20 cellular contexts compared by ENCODE assay signal in the genomic region with DNA sequence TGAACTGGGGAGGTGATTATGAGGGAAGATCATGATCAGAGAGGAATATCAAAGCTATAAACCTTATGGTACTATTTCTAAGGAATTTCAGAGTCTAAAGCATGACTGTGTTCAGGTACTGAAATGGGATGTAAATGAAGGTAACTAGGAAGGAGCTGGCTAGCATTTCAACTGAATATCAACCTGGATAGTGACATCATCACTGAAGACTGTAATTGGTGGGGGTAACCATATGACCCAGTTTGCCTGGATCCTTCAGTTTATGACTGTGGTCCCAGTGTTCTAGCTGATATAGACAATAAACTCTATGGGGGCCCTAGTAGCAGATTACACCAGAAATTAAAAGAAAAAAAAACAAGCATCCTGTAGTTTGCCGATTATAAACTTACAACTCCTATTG.
A peak's percentile ranks its signal among the peaks of the same experiment; 100 is the strongest.
DNase-seq lines count a peak whose midpoint lies in the region; FAIRE-seq and TF ChIP-seq lines count a peak whose summit lies in the region.
"Had no signal": no experiment of that assay in that cellular context is flagged by ENCODE, and none has a peak within 500 bp of the region (broad histone marks: within the 10 kb centered on the region; RNA-seq: fewer than 3 reads in every experiment).

No MANE protein-coding gene starts in this region.

- in situ Hi-C loops in mammary epithelial cell (cut with MboI; ENCODE audit: low sequenced_read_pairs in 2 of 2): no loop called here

- H3K27ac ChIP-seq in mammary epithelial cell (ENCODE audit: insufficient read depth, low read depth, low read length) (no peak overlapping the region), breast epithelium (no peak overlapping the region), HEK293 (ENCODE audit: extremely low read depth, low read depth, low read length) (no peak overlapping the region), endothelial cell of umbilical vein (ENCODE audit: insufficient read depth, low read depth, low read length) (no peak overlapping the region), prostate gland (no peak overlapping the region)
- H3K27ac ChIP-seq: 22Rv1, A549, BLaER1, HL-60 had no signal

- dilution Hi-C loops in mammary epithelial cell (cut with HindIII; ENCODE audit: low sequenced_read_pairs): no loop called here
- dilution Hi-C loops in endothelial cell of umbilical vein (cut with MboI; ENCODE audit: extremely low pct_ligation_motif_present, low sequenced_read_pairs): no loop called here

- peak overlapping the region; percentile 18 for H3K27ac Mint-ChIP-seq in progenitor cell of endocrine pancreas
- H3K27ac Mint-ChIP-seq: CD4-positive, alpha-beta memory T cell; IgD-negative memory B cell had no signal

- H3K4me3 Mint-ChIP-seq in progenitor cell of endocrine pancreas (ENCODE audit: low read depth): no peak overlapping the region
- H3K4me3 Mint-ChIP-seq: CD14-positive monocyte; CD4-positive, alpha-beta memory T cell; H9; IgD-negative memory B cell had no signal

- 100% methylated on average over 1 of the region's 1 CpG for WGBS in mammary epithelial cell (ENCODE audit: low coverage, missing lambda C conversion rate)
- 100% methylated on average over 1 of the region's 1 CpG for WGBS in prostate gland

- H3K4me3 ChIP-seq in mammary epithelial cell (replicated peaks in 1 of 3; ENCODE audit: insufficient read depth in 1 of 3, low read depth in 2 of 3, low read length in 3 of 3) (no peak overlapping the region), breast epithelium (no peak overlapping the region), HEK293 (ENCODE audit: low read depth, low read length) (no peak overlapping the region), endothelial cell of umbilical vein (replicated peaks in 1 of 3; ENCODE audit: insufficient read depth in 1 of 3, low read depth in 1 of 3, low read length in 3 of 3) (no peak overlapping the region), prostate gland (no peak overlapping the region)
- H3K4me3 ChIP-seq: A549, BLaER1 had no signal

- H3K9ac ChIP-seq in mammary epithelial cell (ENCODE audit: insufficient read depth, low read length) (no peak overlapping the region), endothelial cell of umbilical vein (replicated peaks; ENCODE audit: extremely low read depth, insufficient read depth, low read length) (no peak overlapping the region)
- H3K9ac ChIP-seq: BLaER1 had no signal

- POLR2A ChIA-PET in HEK293 (lab: Yijun Ruan, JAX): no interaction called here
- POLR2A ChIA-PET in endothelial cell of umbilical vein (lab: Charles Lee): no interaction called here

- BruUV-seq in mammary epithelial cell (replicated peaks; lab: Mats Ljungman, UMichigan) (TSS peak; percentile 1), endothelial cell of umbilical vein (replicated peaks; lab: Mats Ljungman, UMichigan) (TSS peak; percentile 1)

- peaks cover 13% of the 10 kb centered on the region for H3K4me1 Mint-ChIP-seq in progenitor cell of endocrine pancreas (ENCODE audit: low read depth)
- H3K4me1 Mint-ChIP-seq: CD14-positive monocyte had no signal

- H3K79me2 ChIP-seq in mammary epithelial cell (ENCODE audit: insufficient read depth, low read length) (peaks cover 76% of the 10 kb centered on the region), endothelial cell of umbilical vein (ENCODE audit: control insufficient read depth, insufficient read depth, low read length) (peaks cover 65% of the 10 kb centered on the region)

- no peaks in the 10 kb centered on the region for H4K20me1 ChIP-seq in mammary epithelial cell (ENCODE audit: insufficient read depth, low read length)
- H4K20me1 ChIP-seq in endothelial cell of umbilical vein (replicated peaks; ENCODE audit: control insufficient read depth, extremely low read depth, insufficient read depth, low read length): peaks cover 6% of the 10 kb centered on the region

- H3K9me1 ChIP-seq in endothelial cell of umbilical vein (replicated peaks; ENCODE audit: control insufficient read depth, extremely low read depth, insufficient read depth, low read length): no peaks in the 10 kb centered on the region

- H3K4me2 ChIP-seq in mammary epithelial cell (ENCODE audit: insufficient read depth, low read depth, low read length) (no peak overlapping the region), endothelial cell of umbilical vein (ENCODE audit: insufficient read depth, low read length) (no peak overlapping the region)
- H3K4me2 ChIP-seq: A549, BLaER1 had no signal

- H3K36me3 ChIP-seq in mammary epithelial cell (ENCODE audit: insufficient read depth, low read length): peaks cover 36% of the 10 kb centered on the region
- no peaks in the 10 kb centered on the region for H3K36me3 ChIP-seq in breast epithelium
- H3K36me3 ChIP-seq in HEK293 (ENCODE audit: control insufficient read depth in 2 of 2, insufficient read depth in 1 of 2, low read length in 2 of 2): peaks cover 19 to 47% of the 10 kb centered on the region in 2 experiments
- H3K36me3 ChIP-seq in endothelial cell of umbilical vein (ENCODE audit: control insufficient read depth in 2 of 2, extremely low read depth in 1 of 2, insufficient read depth in 2 of 2, low read length in 2 of 2): peaks cover 7 to 24% of the 10 kb centered on the region in 2 experiments
- H3K36me3 ChIP-seq in prostate gland: no peaks in the 10 kb centered on the region

- no peak for DNase-seq in mammary epithelial cell
- no peak for DNase-seq in breast epithelium (ENCODE audit: low spot score in 2 of 2)
- DNase-seq in endothelial cell of umbilical vein (ENCODE audit: low read depth, low spot score): no peak
- DNase-seq in progenitor cell of endocrine pancreas (ENCODE audit: low spot score, unreplicated experiment): no peak
- DNase-seq in germinal center (ENCODE audit: low spot score): no peak
- DNase-seq in prostate gland (ENCODE audit: low spot score): no peak
- no peak for DNase-seq in frontal cortex (ENCODE audit: low spot score in 2 of 2)
- DNase-seq: CD4-positive, alpha-beta memory T cell; DMS153; DMS79 treated with DMSO at 0.1 percent for 48 hours; GF-D8; GOT3; H9 had no signal

- H3K27me3 Mint-ChIP-seq in progenitor cell of endocrine pancreas: no peaks in the 10 kb centered on the region
- H3K27me3 Mint-ChIP-seq: CD4-positive, alpha-beta memory T cell; IgD-negative memory B cell had no signal

- H3K27me3 ChIP-seq in mammary epithelial cell (ENCODE audit: insufficient read depth, low read length) (no peaks in the 10 kb centered on the region), breast epithelium (no peaks in the 10 kb centered on the region), endothelial cell of umbilical vein (ENCODE audit: control insufficient read depth in 2 of 2, insufficient read depth in 2 of 2, low read length in 2 of 2) (no peaks in the 10 kb centered on the region), prostate gland (replicated peaks; ENCODE audit: insufficient read depth) (no peaks in the 10 kb centered on the region)
- H3K27me3 ChIP-seq: BLaER1 had no signal

- CTCF ChIA-PET in mammary epithelial cell (lab: Charles Lee; ENCODE audit: low non-redundant PET): no interaction called here
- CTCF ChIA-PET in HEK293 (lab: Yijun Ruan, JAX): interaction anchor here (0.6 to 0.7 kb wide), 2 partner anchors 68 to 100 kb away, joined by 3 to 4 read pairs; no protein-coding TSS in a partner anchor
- CTCF ChIA-PET in endothelial cell of umbilical vein (lab: Charles Lee): interaction anchor here (0.8 to 1.2 kb wide), 2 partner anchors 24 to 26 kb away, joined by 3 read pairs; no protein-coding TSS in a partner anchor

- peaks cover 8% of the 10 kb centered on the region for H3K9me3 Mint-ChIP-seq in progenitor cell of endocrine pancreas (ENCODE audit: low read depth)
- H3K9me3 Mint-ChIP-seq: CD14-positive monocyte had no signal

- peaks cover 45% of the 10 kb centered on the region for H3K36me3 Mint-ChIP-seq in progenitor cell of endocrine pancreas (ENCODE audit: insufficient read depth)

- H3K4me1 ChIP-seq in mammary epithelial cell (ENCODE audit: insufficient read depth, low read length): peaks cover 3% of the 10 kb centered on the region
- H3K4me1 ChIP-seq in breast epithelium: peaks cover 0 to 8% of the 10 kb centered on the region in 2 donors
- peaks cover 3% of the 10 kb centered on the region for H3K4me1 ChIP-seq in HEK293 (ENCODE audit: control insufficient read depth, insufficient read depth, low read length)
- H3K4me1 ChIP-seq in endothelial cell of umbilical vein (ENCODE audit: control insufficient read depth, extremely low read depth, insufficient read depth, low read length): peaks cover 5% of the 10 kb centered on the region
- H3K4me1 ChIP-seq in prostate gland (replicated peaks): no peaks in the 10 kb centered on the region
- H3K4me1 ChIP-seq: A549 had no signal

- FAIRE-seq in endothelial cell of umbilical vein (lab: Jason Lieb, UNC) (no peak), frontal cortex (lab: Jason Lieb, UNC) (no peak)
- FAIRE-seq: A549 had no signal

- H3K9me3 ChIP-seq in mammary epithelial cell (replicated peaks; ENCODE audit: insufficient read depth, low read length) (no peaks in the 10 kb centered on the region), breast epithelium (no peaks in the 10 kb centered on the region), HEK293 (ENCODE audit: control insufficient read depth, insufficient read depth, low read depth, low read length) (no peaks in the 10 kb centered on the region), endothelial cell of umbilical vein (replicated peaks; ENCODE audit: control insufficient read depth, insufficient read depth, low read length) (no peaks in the 10 kb centered on the region), prostate gland (no peaks in the 10 kb centered on the region)
- H3K9me3 ChIP-seq: A549 had no signal

- TF ChIP-seq CTCF in mammary epithelial cell (conservative IDR thresholded peaks at IDR 0.05 in 1 of 2, IDR thresholded peaks at IDR 0.05 in 1 of 2; ENCODE audit: extremely low read depth in 1 of 2, insufficient read depth in 1 of 2, low read depth in 1 of 2, low read length in 2 of 2): no peak
- TF ChIP-seq CTCF in breast epithelium (IDR thresholded peaks at IDR 0.05): no peak
- no peak for TF ChIP-seq CTCF in HEK293 (tag by site-specific recombination; IDR thresholded peaks at IDR 0.05)
- no peak for TF ChIP-seq CTCF in endothelial cell of umbilical vein (IDR thresholded peaks at IDR 0.05; ENCODE audit: extremely low read depth in 1 of 2, insufficient read depth in 1 of 2, low read depth in 1 of 2, low read length in 2 of 2)
- TF ChIP-seq CTCF in progenitor cell of endocrine pancreas (IDR thresholded peaks at IDR 0.05; ENCODE audit: unreplicated experiment): no peak
- no peak for TF ChIP-seq CTCF in prostate gland (IDR thresholded peaks at IDR 0.05)

- intact Hi-C loops in mammary epithelial cell (cut with micrococcal nuclease) (loop anchor here (10.0 kb wide), 1 partner anchor 115 kb away; no protein-coding TSS in a partner anchor), breast epithelium (cut with DNase I; ENCODE audit: low total_unique reads) (no loop called here), endothelial cell of umbilical vein (cut with micrococcal nuclease) (loop anchor here (5.0 kb wide), 1 partner anchor 117 kb away; no protein-coding TSS in a partner anchor), prostate gland (cut with DNase I) (no loop called here)

- TF ChIP-seq POLR2A in breast epithelium (IDR thresholded peaks at IDR 0.05): no peak
- no peak for TF ChIP-seq POLR2A in endothelial cell of umbilical vein (IDR thresholded peaks at IDR 0.05; ENCODE audit: low read depth, low read length)
- TF ChIP-seq POLR2A in prostate gland (IDR thresholded peaks at IDR 0.05): no peak

- no peak overlapping the region for H2AFZ ChIP-seq in mammary epithelial cell (ENCODE audit: low read depth, low read length)
- no peak overlapping the region for H2AFZ ChIP-seq in endothelial cell of umbilical vein (ENCODE audit: low read depth, low read length)

Comparison
In these comparisons a context has a peak if more than half of its experiments do, and no peak if none do; other contexts are left out.
1. intact Hi-C loops: an anchor here in mammary epithelial cell (10.0 kb wide) and endothelial cell of umbilical vein (5.0 kb wide); none called in breast epithelium and prostate gland.